Comparison of ENCODE assay signal across 17 cellular contexts in genomic region chr10:14408139-14408538, GRCh38.
DNase-seq lines count a peak whose midpoint lies in the region; TF ChIP-seq lines count a peak whose summit lies in the region.
"Had no signal": no experiment of that assay in that cellular context is flagged by ENCODE, and none has a peak within 500 bp of the region (broad histone marks: within the 10 kb centered on the region; RNA-seq: fewer than 3 reads in every experiment).

No MANE protein-coding gene starts in this region.

- no peak overlapping the region for H3K23ac ChIP-seq in mesendoderm (ENCODE audit: low read length)

- H3K18ac ChIP-seq in mesendoderm (ENCODE audit: low read length), result no peak overlapping the region

- no peak for TF ChIP-seq CTCF in endodermal cell (conservative IDR thresholded peaks at IDR 0.05)
- no peak for TF ChIP-seq CTCF in testis (IDR thresholded peaks at IDR 0.05)

- peaks cover 30% of the 10 kb centered on the region for H3K4me1 Mint-ChIP-seq in endodermal cell

- H3K56ac ChIP-seq in mesendoderm (ENCODE audit: low read length), result no peak overlapping the region

- 71 to 98% methylated on average over 1 to 2 of the region's 2 CpGs for WGBS in endodermal cell (ENCODE audit: insufficient coverage in 1 of 2, insufficient read length in 1 of 2), 2 experiments
- WGBS in testis, 2 donors, result 86 to 97% methylated on average over 2 of the region's 2 CpGs
- WGBS in mesendoderm (ENCODE audit: extremely low coverage, insufficient coverage, low lambda C conversion rate), result no CpG with 5 or more reads among the region's 2 CpGs

- H3K9me3 ChIP-seq in BLaER1 (no peaks in the 10 kb centered on the region), endodermal cell (ENCODE audit: control insufficient read depth, low read length) (no peaks in the 10 kb centered on the region), testis (no peaks in the 10 kb centered on the region)
- H3K9me3 ChIP-seq: HAP-1 had no signal

- no peaks in the 10 kb centered on the region for H3K79me2 ChIP-seq in mesendoderm (ENCODE audit: control insufficient read depth, insufficient read depth, low read length)

- no peak overlapping the region for H4K8ac ChIP-seq in mesendoderm (ENCODE audit: low read depth, low read length)

- H4K20me1 ChIP-seq in BLaER1, result no peaks in the 10 kb centered on the region

- H3K4me3 ChIP-seq in BLaER1 (no peak overlapping the region), endodermal cell (ENCODE audit: low read length) (peak overlapping the region; percentile 29), testis (no peak overlapping the region), mesendoderm (ENCODE audit: low read length) (no peak overlapping the region)
- H3K4me3 ChIP-seq: HAP-1, SK-N-MC had no signal

- no peaks in the 10 kb centered on the region for H3K27me3 ChIP-seq in BLaER1
- H3K27me3 ChIP-seq in endodermal cell (ENCODE audit: control insufficient read depth, insufficient read depth, low read length, poor library complexity, severe bottlenecking), result no peaks in the 10 kb centered on the region
- H3K27me3 ChIP-seq in testis, result no peaks in the 10 kb centered on the region
- H3K27me3 ChIP-seq in mesendoderm (ENCODE audit: insufficient read depth, low read length, poor library complexity), result no peaks in the 10 kb centered on the region

- H3K27ac Mint-ChIP-seq in endodermal cell, result no peak overlapping the region

- no peak overlapping the region for H3K27ac ChIP-seq in BLaER1
- H3K27ac ChIP-seq in endodermal cell (ENCODE audit: low read depth, low read length), result no peak overlapping the region
- H3K27ac ChIP-seq in testis, result no peak overlapping the region
- H3K27ac ChIP-seq in mesendoderm (ENCODE audit: low read depth, low read length), result no peak overlapping the region
- H3K27ac ChIP-seq: KMS-11, SK-N-MC had no signal

- H3K36me3 ChIP-seq in BLaER1 (no peaks in the 10 kb centered on the region), endodermal cell (ENCODE audit: control insufficient read depth, insufficient read depth, low read length) (no peaks in the 10 kb centered on the region), testis (ENCODE audit: low read depth, missing control alignments) (no peaks in the 10 kb centered on the region), mesendoderm (ENCODE audit: control insufficient read depth, insufficient read depth, low read length) (no peaks in the 10 kb centered on the region)
- H3K36me3 ChIP-seq: HAP-1 had no signal

- no peaks in the 10 kb centered on the region for H3K79me1 ChIP-seq in mesendoderm (ENCODE audit: low read length)

- H2BK5ac ChIP-seq in mesendoderm (ENCODE audit: low read length), result no peak overlapping the region

- H2AK5ac ChIP-seq in mesendoderm (ENCODE audit: low read length), result no peak overlapping the region

- TF ChIP-seq POLR2A in testis (IDR thresholded peaks at IDR 0.05), result no peak

- no peak overlapping the region for H2BK15ac ChIP-seq in mesendoderm (replicated peaks; ENCODE audit: low read depth)

- peaks cover 3% of the 10 kb centered on the region for H3K27me3 Mint-ChIP-seq in endodermal cell (ENCODE audit: insufficient read depth)

- no peak overlapping the region for H3K4me3 Mint-ChIP-seq in endodermal cell

- peak; percentile 2 for DNase-seq in CD1c-positive myeloid dendritic cell (ENCODE audit: extremely low spot score)
- peak; percentile 55 for DNase-seq in MV-4-11 (lab: John Stamatoyannopoulos, UW)
- DNase-seq in endodermal cell, result no peak
- no peak for DNase-seq in testis
- no peak for DNase-seq in mesendoderm
- DNase-seq in NCI-H526 treated with DMSO at 0.1 percent for 48 hours (lab: John Stamatoyannopoulos, UW), result no peak
- no peak for DNase-seq in amygdala (lab: John Stamatoyannopoulos, UW)
- DNase-seq: C1 segment of cervical spinal cord, DMS 273 treated with DMSO at 0.1 percent for 48 hours, DND-41, NCI-H1694 treated with DMSO at 0.1 percent for 48 hours, NCI-H226, NCI-H524 treated with DMSO at 0.1 percent for 48 hours had no signal

- no peak overlapping the region for H3K4ac ChIP-seq in mesendoderm (ENCODE audit: low read depth, low read length)

- H3K9ac ChIP-seq in BLaER1, result no peak overlapping the region
- no peak overlapping the region for H3K9ac ChIP-seq in endodermal cell (ENCODE audit: extremely low read depth, low read length, poor library complexity, severe bottlenecking)
- H3K9ac ChIP-seq in mesendoderm (ENCODE audit: low read length), result no peak overlapping the region
- H3K9ac ChIP-seq: KMS-11 had no signal

- no peaks in the 10 kb centered on the region for H3K9me3 Mint-ChIP-seq in endodermal cell

- H3K4me1 ChIP-seq in BLaER1 (peaks cover 14% of the 10 kb centered on the region), endodermal cell (ENCODE audit: control insufficient read depth, insufficient read depth, low read length) (peaks cover 11% of the 10 kb centered on the region), testis (no peaks in the 10 kb centered on the region), mesendoderm (ENCODE audit: control insufficient read depth, low read depth, low read length) (no peaks in the 10 kb centered on the region)
- H3K4me1 ChIP-seq: HAP-1 had no signal

- H3K4me2 ChIP-seq in BLaER1, result peak overlapping the region; percentile 8; the same call in 1 of the 2 replicates
- no peak overlapping the region for H3K4me2 ChIP-seq in mesendoderm (ENCODE audit: low read length)
- H3K4me2 ChIP-seq: KMS-11 had no signal

- intact Hi-C loops in testis (cut with DNase I; ENCODE audit: low total_unique reads), result no loop called here

- no peak overlapping the region for H2BK120ac ChIP-seq in mesendoderm (ENCODE audit: low read depth, low read length)

- no peak overlapping the region for H4K5ac ChIP-seq in mesendoderm (ENCODE audit: low read length)

- H3K36me3 Mint-ChIP-seq in endodermal cell (ENCODE audit: low read depth), result no peaks in the 10 kb centered on the region

Comparison
In these comparisons a context has a peak if more than half of its experiments do, and no peak if none do; other contexts are left out.
1. DNase-seq: peak in CD1c-positive myeloid dendritic cell (single experiment) and MV-4-11 (single experiment); none in endodermal cell (single experiment), testis (single experiment), mesendoderm (single experiment), NCI-H526 treated with DMSO at 0.1 percent for 48 hours (single experiment) and amygdala (0 of 56).